1 cellular context compared by ENCODE assay signal in the genomic region with DNA sequence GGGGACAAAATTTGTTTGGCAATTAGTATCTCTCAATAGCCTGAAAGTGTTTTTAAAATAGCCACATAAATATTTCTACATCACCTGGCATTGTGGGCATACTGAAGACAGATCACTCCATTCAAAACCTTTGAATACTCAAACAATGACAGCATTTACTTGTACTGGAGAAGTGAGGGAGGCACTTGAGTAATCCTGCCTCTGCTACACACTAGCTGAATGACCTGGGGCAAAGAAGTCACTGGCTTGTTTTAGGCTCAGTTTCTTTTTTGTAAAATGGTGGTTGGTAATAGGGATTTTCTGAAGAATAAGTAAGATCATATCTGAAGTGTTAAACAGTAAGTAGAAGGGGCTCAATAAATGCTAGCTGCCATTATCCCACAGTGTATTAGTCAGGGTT.
TF ChIP-seq lines count a peak whose summit lies in the region.

No MANE protein-coding gene starts in this region.

TF ChIP-seq in H1, 55 proteins besides CTCF, POLR2A, EP300 and RAD21 (continued from another document):
- no peak for TF ChIP-seq FOSL1 (IDR thresholded peaks at IDR 0.05; ENCODE audit: insufficient read depth, low read depth, low read length)
- TF ChIP-seq SP2 (IDR thresholded peaks at IDR 0.05; ENCODE audit: low read length) = no peak
- TF ChIP-seq RFX5 (IDR thresholded peaks at IDR 0.05; ENCODE audit: borderline replicate concordance, low read depth, low read length) = no peak
- no peak for TF ChIP-seq KDM1A (IDR thresholded peaks at IDR 0.05; ENCODE audit: borderline replicate concordance, low read length)
- no peak for TF ChIP-seq MAFK (IDR thresholded peaks at IDR 0.05; ENCODE audit: low read depth, low read length)
- TF ChIP-seq SAP30 (IDR thresholded peaks at IDR 0.05; ENCODE audit: insufficient read depth, insufficient replicate concordance, low read length) = no peak
- no peak for TF ChIP-seq POLR2AphosphoS5 (IDR thresholded peaks at IDR 0.05; ENCODE audit: low read depth, low read length)
- TF ChIP-seq POU5F1 (IDR thresholded peaks at IDR 0.05; ENCODE audit: low read depth, low read length) = no peak
- TF ChIP-seq ASH2L (IDR thresholded peaks at IDR 0.05; ENCODE audit: low read length) = no peak
- TF ChIP-seq SRF (IDR thresholded peaks at IDR 0.05; ENCODE audit: low read depth, low read length) = no peak
- TF ChIP-seq TAF1 (IDR thresholded peaks at IDR 0.05; ENCODE audit: low read depth, low read length) = no peak
